ENCODE assay signal across 18 cellular contexts in genomic region chr2:28525481-28525880, GRCh38. TPM values are rescaled to one million over a fixed set of nuclear protein-coding genes. Genes with fewer than 3 reads are reported as not detected.
DNase-seq lines count a peak whose midpoint lies in the region; TF ChIP-seq lines count a peak whose summit lies in the region.
"Had no signal": no experiment of that assay in that cellular context is flagged by ENCODE, and none has a peak within 500 bp of the region (broad histone marks: within the 10 kb centered on the region; RNA-seq: fewer than 3 reads in every experiment).

No MANE protein-coding gene starts in this region.

- peak overlapping the region; percentile 21 for H2AK5ac ChIP-seq in neuronal stem cell (ENCODE audit: low read depth, low read length)

- H3K36me3 ChIP-seq in MM.1S (replicated peaks; ENCODE audit: insufficient read depth, low read length) (no peaks in the 10 kb centered on the region), neuronal stem cell (replicated peaks in 1 of 2; ENCODE audit: control insufficient read depth in 2 of 2, insufficient read depth in 2 of 2, low read length in 2 of 2) (no peaks in the 10 kb centered on the region)
- H3K36me3 ChIP-seq: BLaER1 treated with 17β-estradiol and CSF1 and Interleukin-3, amounts not matched to agents 10 nM and 100 nM had no signal

- no peak overlapping the region for H2BK120ac ChIP-seq in neuronal stem cell (ENCODE audit: low read depth, low read length)

- H3K79me1 ChIP-seq in neuronal stem cell (ENCODE audit: low read depth, low read length): no peaks in the 10 kb centered on the region

- H2BK12ac ChIP-seq in neuronal stem cell (ENCODE audit: low read length): no peak overlapping the region

- no peak overlapping the region for H3K27ac Mint-ChIP-seq in osteocyte (ENCODE audit: unreplicated experiment)
- H3K27ac Mint-ChIP-seq: B cell; CD4-positive, alpha-beta T cell; CD8-positive, alpha-beta T cell had no signal

- no peak overlapping the region for H3K23ac ChIP-seq in neuronal stem cell (ENCODE audit: low read depth, low read length, poor library complexity)

- no peak overlapping the region for H4K8ac ChIP-seq in neuronal stem cell (ENCODE audit: low read depth, low read length)

- no peaks in the 10 kb centered on the region for H3K4me1 Mint-ChIP-seq in osteocyte (ENCODE audit: unreplicated experiment)
- H3K4me1 Mint-ChIP-seq: B cell had no signal

- DNase-seq in NCI-H510A treated with DMSO at 0.1 percent for 48 hours (lab: John Stamatoyannopoulos, UW) (peak; percentile 29), NCI-H510A (lab: John Stamatoyannopoulos, UW) (no peak), MM.1S (no peak), neuronal stem cell (ENCODE audit: low spot score) (no peak), osteocyte (ENCODE audit: extremely low spot score, unreplicated experiment) (peak; percentile 65), NCI-H526 treated with DMSO at 0.1 percent for 48 hours (lab: John Stamatoyannopoulos, UW) (no peak)
- DNase-seq in activated effector memory CD4-positive, alpha-beta T cell treated with Interleukin-2 at 50 U/mL for 16 hours: no peak
- DNase-seq: AML-193; Caco-2; Calu3; CD4-positive, alpha-beta T cell; CD8-positive, alpha-beta T cell; GF-D8 had no signal

- peak overlapping the region; percentile 26 for H3K14ac ChIP-seq in neuronal stem cell (ENCODE audit: low read length)

- H3K18ac ChIP-seq in neuronal stem cell (ENCODE audit: low read length): no peak overlapping the region

- H3K27ac ChIP-seq in MM.1S (ENCODE audit: low read length): peak overlapping the region; percentile 13; the same call in 1 of the 2 replicates
- no peak overlapping the region for H3K27ac ChIP-seq in neuronal stem cell (replicated peaks; ENCODE audit: low read length)
- H3K27ac ChIP-seq: 22Rv1; A549; BLaER1 treated with 17β-estradiol and CSF1 and Interleukin-3, amounts not matched to agents 10 nM and 100 nM; C4-2B had no signal

- H2BK15ac ChIP-seq in neuronal stem cell (ENCODE audit: low read length): no peak overlapping the region

- no peak overlapping the region for H4K91ac ChIP-seq in neuronal stem cell (ENCODE audit: low read depth, low read length, poor library complexity)

- TF ChIP-seq CTCF in MM.1S (IDR thresholded peaks at IDR 0.05; ENCODE audit: low read length) (no peak), osteocyte (IDR thresholded peaks at IDR 0.05) (no peak)

- no peak overlapping the region for H3K4me3 Mint-ChIP-seq in osteocyte (ENCODE audit: unreplicated experiment)
- H3K4me3 Mint-ChIP-seq: B cell; CD4-positive, alpha-beta T cell; CD8-positive, alpha-beta T cell had no signal

- no CpG with 5 or more reads among the region's 2 CpGs for WGBS in neuronal stem cell (ENCODE audit: extremely low coverage in 2 of 2, insufficient read length in 2 of 2, insufficient replicate concordance in 1 of 2), 2 donors

- no peak overlapping the region for H3K4ac ChIP-seq in neuronal stem cell (ENCODE audit: low read length)

- H3K9ac ChIP-seq in MM.1S (ENCODE audit: low read length) (no peak overlapping the region), neuronal stem cell (ENCODE audit: low read depth, low read length, poor library complexity) (peak overlapping the region; percentile 72)
- H3K9ac ChIP-seq: BLaER1 treated with 17β-estradiol and CSF1 and Interleukin-3, amounts not matched to agents 10 nM and 100 nM had no signal

- H3K4me2 ChIP-seq in MM.1S (ENCODE audit: low read depth, low read length): no peak overlapping the region
- no peak overlapping the region for H3K4me2 ChIP-seq in neuronal stem cell (ENCODE audit: insufficient read depth, low read length, poor library complexity, severe bottlenecking)
- H3K4me2 ChIP-seq: A549; BLaER1 treated with 17β-estradiol and CSF1 and Interleukin-3, amounts not matched to agents 10 nM and 100 nM had no signal

- no peaks in the 10 kb centered on the region for H3K9me2 ChIP-seq in MM.1S (replicated peaks; ENCODE audit: insufficient read depth, low read length)

- H4K20me1 ChIP-seq in MM.1S (ENCODE audit: insufficient read depth, low read length): no peaks in the 10 kb centered on the region
- H4K20me1 ChIP-seq: BLaER1 treated with 17β-estradiol and CSF1 and Interleukin-3, amounts not matched to agents 10 nM and 100 nM had no signal

- H3K4me1 ChIP-seq in MM.1S (ENCODE audit: low read length) (peaks cover 10% of the 10 kb centered on the region), neuronal stem cell (ENCODE audit: control insufficient read depth in 2 of 2, insufficient read depth in 1 of 2, low read depth in 1 of 2, low read length in 2 of 2) (peaks cover 7 to 26% of the 10 kb centered on the region in 2 donors)
- H3K4me1 ChIP-seq: A549 had no signal

- no peak overlapping the region for H3K4me3 ChIP-seq in MM.1S (ENCODE audit: low read length)
- no peak overlapping the region for H3K4me3 ChIP-seq in neuronal stem cell (ENCODE audit: low read length in 2 of 2)
- H3K4me3 ChIP-seq: A549; BLaER1 treated with 17β-estradiol and CSF1 and Interleukin-3, amounts not matched to agents 10 nM and 100 nM had no signal

- no peak overlapping the region; the same call in 1 of the 2 replicates for H2AFZ ChIP-seq in MM.1S (ENCODE audit: low read length)
- H2AFZ ChIP-seq in neuronal stem cell (ENCODE audit: low read length): no peak overlapping the region

- H3K36me3 Mint-ChIP-seq in osteocyte (ENCODE audit: unreplicated experiment): no peaks in the 10 kb centered on the region
- H3K36me3 Mint-ChIP-seq: CD8-positive, alpha-beta T cell had no signal

- no peaks in the 10 kb centered on the region for H3K79me2 ChIP-seq in MM.1S (ENCODE audit: low read length)

- no peaks in the 10 kb centered on the region for H3K27me3 ChIP-seq in MM.1S (replicated peaks; ENCODE audit: insufficient read depth, low read length)
- peaks cover 0 to 51% (median 0%) of the 10 kb centered on the region in 3 experiments for H3K27me3 ChIP-seq in neuronal stem cell (ENCODE audit: control insufficient read depth in 3 of 3, insufficient read depth in 3 of 3, low read depth in 1 of 3, low read length in 3 of 3)
- H3K27me3 ChIP-seq: BLaER1 treated with 17β-estradiol and CSF1 and Interleukin-3, amounts not matched to agents 10 nM and 100 nM had no signal

- no peaks in the 10 kb centered on the region for H3K9me3 ChIP-seq in MM.1S (replicated peaks; ENCODE audit: insufficient read depth, low read length)
- no peaks in the 10 kb centered on the region for H3K9me3 ChIP-seq in neuronal stem cell (replicated peaks in 1 of 2; ENCODE audit: control insufficient read depth in 2 of 2, insufficient read depth in 1 of 2, low read depth in 1 of 2, low read length in 2 of 2)
- H3K9me3 ChIP-seq: A549; BLaER1 treated with 17β-estradiol and CSF1 and Interleukin-3, amounts not matched to agents 10 nM and 100 nM; Caco-2 had no signal

- no peaks in the 10 kb centered on the region for H3K9me3 Mint-ChIP-seq in osteocyte (ENCODE audit: unreplicated experiment)
- H3K9me3 Mint-ChIP-seq: CD4-positive, alpha-beta T cell; CD8-positive, alpha-beta T cell had no signal

- no peak overlapping the region for H2BK5ac ChIP-seq in neuronal stem cell (ENCODE audit: low read length)

- H3F3A ChIP-seq in MM.1S (ENCODE audit: insufficient read depth, low read length): no peaks in the 10 kb centered on the region

- H3K27me3 Mint-ChIP-seq in osteocyte (ENCODE audit: unreplicated experiment): peaks cover 48% of the 10 kb centered on the region

RNA-seq across cellular contexts. Expression of gene PLB1, which starts 29.6 kb away (rescaled TPM):
- 0.08 TPM for polyA plus RNA-seq in neuronal stem cell (2013, experiment 1 of 2)
- polyA plus RNA-seq in neuronal stem cell (2013, experiment 2 of 2): 0.07 TPM
- total RNA-seq in osteocyte: 0.60 and 0.64 TPM in 2 replicates

Comparison
In these comparisons a context has a peak if more than half of its experiments do, and no peak if none do; other contexts are left out.
1. DNase-seq: peak in NCI-H510A treated with DMSO at 0.1 percent for 48 hours (single experiment) and osteocyte (single experiment); none in NCI-H510A (single experiment), MM.1S (single experiment), neuronal stem cell (single experiment), NCI-H526 treated with DMSO at 0.1 percent for 48 hours (single experiment) and activated effector memory CD4-positive, alpha-beta T cell treated with Interleukin-2 at 50 U/mL for 16 hours (single experiment).